ENCODE assay signal across 8 cellular contexts in the genomic region with DNA sequence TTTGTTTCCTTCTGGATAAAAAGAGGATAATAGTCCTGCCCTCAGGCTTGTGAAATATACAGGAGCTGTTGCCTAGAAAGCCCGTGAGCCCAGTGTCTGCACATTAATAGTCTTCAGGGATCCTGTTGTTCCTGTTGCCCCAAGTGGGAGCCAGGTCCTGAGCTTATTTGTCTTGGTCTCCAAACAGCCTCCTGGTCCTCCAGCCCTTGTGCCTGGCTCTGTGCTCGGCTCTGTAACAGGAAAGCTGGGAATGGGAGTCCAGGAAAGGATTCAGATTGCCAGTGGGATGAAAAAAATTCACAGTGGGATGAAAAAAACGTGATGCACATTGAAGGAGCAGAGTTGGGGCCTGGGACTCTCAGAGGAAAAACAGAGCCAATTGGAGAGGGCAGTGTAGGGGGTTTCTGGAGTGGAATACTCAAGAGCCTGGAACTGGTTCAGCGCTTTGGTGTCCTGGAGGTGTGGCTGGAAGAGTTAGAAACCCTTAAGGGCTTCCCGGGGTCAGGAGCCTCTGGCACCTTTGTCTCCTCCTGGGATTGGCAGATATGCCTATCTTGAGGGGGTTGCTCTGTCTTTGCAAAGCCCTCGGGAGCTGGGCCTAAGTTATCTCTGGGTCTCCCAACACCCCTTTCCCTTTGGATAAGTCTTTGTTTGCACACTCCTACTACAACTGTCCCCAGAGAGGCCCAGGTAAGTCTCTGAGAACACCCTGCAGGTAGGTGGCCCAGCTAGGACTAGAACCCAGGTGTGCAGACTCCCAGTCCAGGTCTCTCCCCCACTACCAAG. TPM values are rescaled to one million over a fixed set of nuclear protein-coding genes. Genes with fewer than 3 reads are reported as not detected.
DNase-seq lines count a peak whose midpoint lies in the region; ATAC-seq and TF ChIP-seq lines count a peak whose summit lies in the region.

No MANE protein-coding gene starts in this region.

- peaks cover 18% of the 10 kb centered on the region for H4K20me1 ChIP-seq in neural progenitor cell (ENCODE audit: low read depth)

- H3K27ac ChIP-seq in CD8-positive, alpha-beta memory T cell (ENCODE audit: low read depth, low read length): peak overlapping the region; percentile 77
- H3K27ac ChIP-seq in ectodermal cell (ENCODE audit: insufficient read depth, low read depth, low read length, poor library complexity, severe bottlenecking) (no peak overlapping the region), neural progenitor cell (no peak overlapping the region)

- H3K27ac Mint-ChIP-seq in CD8-positive, alpha-beta memory T cell: peak overlapping the region; percentile 84 to 98 (median 94)
- peak overlapping the region; percentile 39 for H3K27ac Mint-ChIP-seq in neural progenitor cell

- CTCF ChIA-PET in CD8-positive, alpha-beta memory T cell (lab: Charles Lee): interaction anchor here (0.6 to 1.8 kb wide), 6 partner anchors 11 to 244 kb away, joined by 3 to 9 read pairs (median 4); no protein-coding TSS in a partner anchor

- 75 to 76% methylated on average over 6 of the region's 6 CpGs for WGBS in ectodermal cell, 2 experiments

- peak overlapping the region; percentile 97 for H3K4me2 ChIP-seq in neural progenitor cell

- H3K9me3 ChIP-seq in CD8-positive, alpha-beta memory T cell (ENCODE audit: low read length): no peaks in the 10 kb centered on the region
- H3K9me3 ChIP-seq in ectodermal cell (ENCODE audit: control insufficient read depth, low read length): no peaks in the 10 kb centered on the region
- H3K9me3 ChIP-seq in neural progenitor cell (ENCODE audit: low read depth): no peaks in the 10 kb centered on the region

- TF ChIP-seq CTCF in neural progenitor cell (IDR thresholded peaks at IDR 0.05): no peak

- no peak overlapping the region for H3K9ac ChIP-seq in neural progenitor cell

- peak overlapping the region; percentile 73 for H3K4me3 ChIP-seq in CD8-positive, alpha-beta memory T cell (ENCODE audit: low read length)
- peak overlapping the region; percentile 80 for H3K4me3 ChIP-seq in ectodermal cell (ENCODE audit: insufficient read depth, low read depth, low read length)
- H3K4me3 ChIP-seq in neural progenitor cell: peak overlapping the region; percentile 87

- peak overlapping the region; percentile 48 for H2AFZ ChIP-seq in neural progenitor cell (replicated peaks)

- ATAC-seq in GM21360 (IDR thresholded peaks at IDR 0.05; ENCODE audit: unreplicated experiment) (no peak), GM21529 (IDR thresholded peaks at IDR 0.05; ENCODE audit: unreplicated experiment) (no peak)

- H3K36me3 ChIP-seq in CD8-positive, alpha-beta memory T cell (ENCODE audit: insufficient read depth, low read length): no peaks in the 10 kb centered on the region
- H3K36me3 ChIP-seq in ectodermal cell (ENCODE audit: control insufficient read depth, insufficient read depth, low read length): peaks cover under 1% of the 10 kb centered on the region
- H3K36me3 ChIP-seq in neural progenitor cell: no peaks in the 10 kb centered on the region

- peaks cover 26% of the 10 kb centered on the region for H3K79me2 ChIP-seq in neural progenitor cell (ENCODE audit: low read depth)

- H3K4me1 Mint-ChIP-seq in CD8-positive, alpha-beta memory T cell: peaks cover 24 to 33% (median 25%) of the 10 kb centered on the region in 3 donors
- H3K4me1 Mint-ChIP-seq in neural progenitor cell: peaks cover 23% of the 10 kb centered on the region

- H3K4me1 ChIP-seq in CD8-positive, alpha-beta memory T cell (ENCODE audit: insufficient read depth, low read length): peaks cover 18% of the 10 kb centered on the region
- H3K4me1 ChIP-seq in ectodermal cell (ENCODE audit: control insufficient read depth, insufficient read depth, low read length): peaks cover 25% of the 10 kb centered on the region
- H3K4me1 ChIP-seq in neural progenitor cell: peaks cover 5% of the 10 kb centered on the region

- peaks cover 4 to 8% of the 10 kb centered on the region in 2 donors for H3K27me3 Mint-ChIP-seq in CD8-positive, alpha-beta memory T cell
- peaks cover 10% of the 10 kb centered on the region for H3K27me3 Mint-ChIP-seq in neural progenitor cell (ENCODE audit: insufficient read depth, low read depth)

- H3K9me3 Mint-ChIP-seq in CD8-positive, alpha-beta memory T cell: no peaks in the 10 kb centered on the region
- no peaks in the 10 kb centered on the region for H3K9me3 Mint-ChIP-seq in neural progenitor cell

- H3K4me3 Mint-ChIP-seq in CD8-positive, alpha-beta memory T cell: peak overlapping the region; percentile 89 to 95 (median 92)
- peak overlapping the region; percentile 86 for H3K4me3 Mint-ChIP-seq in neural progenitor cell

- peaks cover 19% of the 10 kb centered on the region for H3F3A ChIP-seq in neural progenitor cell (ENCODE audit: low read depth)

- DNase-seq in CD8-positive, alpha-beta memory T cell: no peak
- DNase-seq in MV-4-11 (lab: John Stamatoyannopoulos, UW) (peak; percentile 37), neural progenitor cell (ENCODE audit: low spot score) (peak; percentile 18), SHP77 (lab: John Stamatoyannopoulos, UW) (no peak)
- no peak for DNase-seq in activated CD4-positive, alpha-beta T cell treated with anti-CD3 and anti-CD28 coated beads for 4 hours

- no peaks in the 10 kb centered on the region for H3K27me3 ChIP-seq in CD8-positive, alpha-beta memory T cell (ENCODE audit: insufficient read depth, low read length, poor library complexity, severe bottlenecking)
- no peaks in the 10 kb centered on the region for H3K27me3 ChIP-seq in ectodermal cell (ENCODE audit: control insufficient read depth, insufficient read depth, low read length, poor library complexity, severe bottlenecking)
- no peaks in the 10 kb centered on the region for H3K27me3 ChIP-seq in neural progenitor cell

- peaks cover 0 to 11% (median 0%) of the 10 kb centered on the region in 3 donors for H3K36me3 Mint-ChIP-seq in CD8-positive, alpha-beta memory T cell
- H3K36me3 Mint-ChIP-seq in neural progenitor cell: no peaks in the 10 kb centered on the region

- POLR2A ChIA-PET in CD8-positive, alpha-beta memory T cell (lab: Charles Lee): interaction anchor here (1.3 to 2.1 kb wide), 3 partner anchors 8 to 181 kb away, joined by 4 to 10 read pairs (median 8); no protein-coding TSS in a partner anchor

RNA-seq across cellular contexts. Expression of gene INPPL1, which starts 2.3 kb away (rescaled TPM):
- total RNA-seq in CD8-positive, alpha-beta memory T cell: 100 to 1,000 TPM in 1 of 2 experiments, 10 to 100 TPM in 1; 97.2 to 103 TPM
- 11.3 TPM for polyA plus RNA-seq in CD8-positive, alpha-beta memory T cell
- polyA plus RNA-seq in ectodermal cell (2013, experiment 1 of 4): 110 TPM
- 134 TPM for polyA plus RNA-seq in ectodermal cell (2013, experiment 2 of 4)
- 98.8 TPM for polyA plus RNA-seq in ectodermal cell (2013, experiment 3 of 4)
- 106 TPM for polyA plus RNA-seq in ectodermal cell (2013, experiment 4 of 4)
- 30.8 and 64.8 TPM in 2 replicates for total RNA-seq in neural progenitor cell (ENCODE audit: low replicate concordance)

RNA-seq across cellular contexts. Expression of gene FOLR2, which starts 5.7 kb away (rescaled TPM):
- total RNA-seq in CD8-positive, alpha-beta memory T cell: under 1 TPM in 1 of 2 experiments, not detected in 1; 0.26 TPM
- polyA plus RNA-seq in CD8-positive, alpha-beta memory T cell: not detected
- polyA plus RNA-seq in ectodermal cell (2013, experiment 1 of 4): not detected
- polyA plus RNA-seq in ectodermal cell (2013, experiment 2 of 4): not detected
- not detected for polyA plus RNA-seq in ectodermal cell (2013, experiment 3 of 4)
- polyA plus RNA-seq in ectodermal cell (2013, experiment 4 of 4): not detected
- not detected in 2 replicates for total RNA-seq in neural progenitor cell (ENCODE audit: low replicate concordance)

RNA-seq across cellular contexts. Expression of gene PHOX2A, which starts 21.7 kb away (rescaled TPM):
- total RNA-seq in CD8-positive, alpha-beta memory T cell: not detected
- polyA plus RNA-seq in CD8-positive, alpha-beta memory T cell: not detected
- 2.1 TPM for polyA plus RNA-seq in ectodermal cell (2013, experiment 1 of 4)
- polyA plus RNA-seq in ectodermal cell (2013, experiment 2 of 4): 1.8 TPM
- polyA plus RNA-seq in ectodermal cell (2013, experiment 3 of 4): 1.9 TPM
- 3.2 TPM for polyA plus RNA-seq in ectodermal cell (2013, experiment 4 of 4)
- total RNA-seq in neural progenitor cell (ENCODE audit: low replicate concordance): not detected in 2 replicates

RNA-seq across cellular contexts. Expression of gene FOLR1, which starts 30.4 kb away (rescaled TPM):
- not detected for total RNA-seq in CD8-positive, alpha-beta memory T cell
- polyA plus RNA-seq in CD8-positive, alpha-beta memory T cell: not detected
- polyA plus RNA-seq in ectodermal cell (2013, experiment 1 of 4): 8.9 TPM
- polyA plus RNA-seq in ectodermal cell (2013, experiment 2 of 4): 11.7 TPM
- polyA plus RNA-seq in ectodermal cell (2013, experiment 3 of 4): 8.1 TPM
- 8.3 TPM for polyA plus RNA-seq in ectodermal cell (2013, experiment 4 of 4)
- total RNA-seq in neural progenitor cell (ENCODE audit: low replicate concordance): 3.6 and 9.6 TPM in 2 replicates

Comparison
In these comparisons a context has a peak if more than half of its experiments do, and no peak if none do; other contexts are left out.
1. DNase-seq: peak in MV-4-11 (single experiment) and neural progenitor cell (single experiment); none in CD8-positive, alpha-beta memory T cell (0 of 5), SHP77 (0 of 2) and activated CD4-positive, alpha-beta T cell treated with anti-CD3 and anti-CD28 coated beads for 4 hours (0 of 2).
2. Peak in every context shown above with its lines, with median percentiles within 50 percentile points of each other: H3K4me3 ChIP-seq.